In genomic region chr6:16145038-16145437, GRCh38 we compare ENCODE assay signal across 20 cellular contexts. TPM values are rescaled to one million over a fixed set of nuclear protein-coding genes. Genes with fewer than 3 reads are reported as not detected.
A peak's percentile ranks its signal among the peaks of the same experiment; 100 is the strongest.
DNase-seq lines count a peak whose midpoint lies in the region; ATAC-seq, FAIRE-seq and TF ChIP-seq lines count a peak whose summit lies in the region.
"Had no signal": no experiment of that assay in that cellular context is flagged by ENCODE, and none has a peak within 500 bp of the region (broad histone marks: within the 10 kb centered on the region; RNA-seq: fewer than 3 reads in every experiment).

No MANE protein-coding gene starts in this region.

- TF ChIP-seq RAD21 in K562 (CRISPR knock-in tag; conservative IDR thresholded peaks at IDR 0.05 in 1 of 2, IDR thresholded peaks at IDR 0.05 in 1 of 2), result no peak

- H2AFZ ChIP-seq in K562 (ENCODE audit: low read depth, low read length), result no peak overlapping the region

- in situ Hi-C loops in K562 (cut with MboI), result no loop called here

- no peak for FAIRE-seq in K562 (lab: Jason Lieb, UNC)
- FAIRE-seq: A549, D721Med, G401.6, GM19239, HTR-8/SVneo had no signal

- 97% methylated on average over 13 of the region's 13 CpGs for WGBS in K562 (ENCODE audit: insufficient coverage, low coverage, missing lambda C conversion rate)
- 69 to 73% (median 73%) methylated on average over 13 of the region's 13 CpGs for WGBS in psoas muscle, 3 donors

- H3K4me3 Mint-ChIP-seq in activated T-helper 1 cell treated with anti-CD3 and anti-CD28 coated beads, Interleukin-12 subunit alpha, Interleukin-12 subunit beta, Interleukin-2, Interleukin-4 antibody, amounts not matched to agents 30 ng/mL and 10 ng/mL and 1 ng/mL, durations not matched to agents 14 hours and 24 hours and 36 hours, result no peak overlapping the region
- H3K4me3 Mint-ChIP-seq: CD8-positive, alpha-beta T cell; H9 had no signal

- peaks cover 100% of the 10 kb centered on the region for H3K36me3 ChIP-seq in SK-N-MC (ENCODE audit: insufficient read depth, low read length)
- H3K36me3 ChIP-seq in K562 (ENCODE audit: control insufficient read depth, insufficient read depth, low read length), result peaks cover 100% of the 10 kb centered on the region
- peaks cover 5 to 77% of the 10 kb centered on the region in 2 donors for H3K36me3 ChIP-seq in psoas muscle (ENCODE audit: insufficient read depth in 1 of 2, low read depth in 1 of 2)

- H3K4me3 ChIP-seq in SK-N-MC (no peak overlapping the region), K562 (no peak overlapping the region), psoas muscle (no peak overlapping the region)
- H3K4me3 ChIP-seq: A549 had no signal

- POLR2A ChIA-PET in K562 (lab: Yijun Ruan, JAX), result interaction anchor here (0.8 to 16.6 kb wide), 5 partner anchors 8 to 18 kb away, joined by 3 to 168 read pairs (median 10); no protein-coding TSS in a partner anchor

- no peaks in the 10 kb centered on the region for H3K27me3 Mint-ChIP-seq in activated T-helper 1 cell treated with anti-CD3 and anti-CD28 coated beads, Interleukin-12 subunit alpha, Interleukin-12 subunit beta, Interleukin-2, Interleukin-4 antibody, amounts not matched to agents 30 ng/mL and 10 ng/mL and 1 ng/mL, durations not matched to agents 14 hours and 24 hours and 36 hours (ENCODE audit: insufficient read depth)

- H3K4me1 ChIP-seq in K562 (replicated peaks in 1 of 2; ENCODE audit: control insufficient read depth in 2 of 2, insufficient read depth in 2 of 2, low read length in 2 of 2) (peaks cover 0 to 3% of the 10 kb centered on the region in 2 experiments; a peak in 1 of 5 replicates), psoas muscle (peaks cover 56% of the 10 kb centered on the region)
- H3K4me1 ChIP-seq: BE2C had no signal

- peaks cover 7% of the 10 kb centered on the region for H3K9me1 ChIP-seq in K562 (ENCODE audit: control insufficient read depth, insufficient read depth, low read length)

- no peak overlapping the region for H3K27ac Mint-ChIP-seq in activated T-helper 1 cell treated with anti-CD3 and anti-CD28 coated beads, Interleukin-12 subunit alpha, Interleukin-12 subunit beta, Interleukin-2, Interleukin-4 antibody, amounts not matched to agents 30 ng/mL and 10 ng/mL and 1 ng/mL, durations not matched to agents 14 hours and 24 hours and 36 hours
- H3K27ac Mint-ChIP-seq: CD8-positive, alpha-beta T cell; H9 had no signal

- BruUV-seq in K562 (replicated peaks; lab: Mats Ljungman, UMichigan), result no TSS peak

- no peak for TF ChIP-seq CTCF in K562 (IDR thresholded peaks at IDR 0.05 in 2 of 3, conservative IDR thresholded peaks at IDR 0.05 in 1 of 3; ENCODE audit: insufficient read depth in 2 of 3, low read depth in 1 of 3, low read length in 3 of 3)
- TF ChIP-seq CTCF in psoas muscle (IDR thresholded peaks at IDR 0.05), result no peak

- peaks cover 83% of the 10 kb centered on the region for H3K79me2 ChIP-seq in K562 (ENCODE audit: control insufficient read depth, insufficient read depth, low read length)

- peaks cover 72% of the 10 kb centered on the region for H3K36me3 Mint-ChIP-seq in activated T-helper 1 cell treated with anti-CD3 and anti-CD28 coated beads, Interleukin-12 subunit alpha, Interleukin-12 subunit beta, Interleukin-2, Interleukin-4 antibody, amounts not matched to agents 30 ng/mL and 10 ng/mL and 1 ng/mL, durations not matched to agents 14 hours and 24 hours and 36 hours (ENCODE audit: low read depth)

- peaks cover 16% of the 10 kb centered on the region for H3K4me1 Mint-ChIP-seq in activated T-helper 1 cell treated with anti-CD3 and anti-CD28 coated beads, Interleukin-12 subunit alpha, Interleukin-12 subunit beta, Interleukin-2, Interleukin-4 antibody, amounts not matched to agents 30 ng/mL and 10 ng/mL and 1 ng/mL, durations not matched to agents 14 hours and 24 hours and 36 hours (ENCODE audit: low read depth)

- TF ChIP-seq POLR2A in K562 (conservative IDR thresholded peaks at IDR 0.05), result peak; percentile 47; the same call in 1 of the 2 replicates

- TF ChIP-seq EP300 in K562 (IDR thresholded peaks at IDR 0.05; ENCODE audit: low read length), result no peak

- peaks cover 4% of the 10 kb centered on the region for H3K9me3 Mint-ChIP-seq in activated T-helper 1 cell treated with anti-CD3 and anti-CD28 coated beads, Interleukin-12 subunit alpha, Interleukin-12 subunit beta, Interleukin-2, Interleukin-4 antibody, amounts not matched to agents 30 ng/mL and 10 ng/mL and 1 ng/mL, durations not matched to agents 14 hours and 24 hours and 36 hours
- H3K9me3 Mint-ChIP-seq: CD8-positive, alpha-beta T cell had no signal

- intact Hi-C loops in K562 (cut with micrococcal nuclease), result no loop called here
- intact Hi-C loops in psoas muscle (cut with DNase I), result no loop called here
- intact Hi-C loops in activated T-helper 1 cell treated with anti-CD3 and anti-CD28 coated beads, Interleukin-12 subunit alpha, Interleukin-12 subunit beta, Interleukin-2, Interleukin-4 antibody, amounts not matched to agents 30 ng/mL and 10 ng/mL and 1 ng/mL, durations not matched to agents 14 hours and 24 hours and 36 hours (cut with micrococcal nuclease), result no loop called here

- no peaks in the 10 kb centered on the region for H3K9me3 ChIP-seq in SK-N-MC (ENCODE audit: low read depth, low read length)
- H3K9me3 ChIP-seq in K562 (replicated peaks; ENCODE audit: control insufficient read depth, insufficient read depth, low read depth, low read length), result no peaks in the 10 kb centered on the region
- H3K9me3 ChIP-seq in psoas muscle, result no peaks in the 10 kb centered on the region
- H3K9me3 ChIP-seq: A549, BE2C had no signal

- H3K27ac ChIP-seq in SK-N-MC (peak overlapping the region; percentile 34; the same call in 1 of the 2 replicates), K562 (ENCODE audit: extremely low read depth, low read depth, low read length) (no peak overlapping the region), psoas muscle (peak overlapping the region; percentile 44)
- H3K27ac ChIP-seq: A549, C4-2B had no signal

- H3K4me2 ChIP-seq in K562 (ENCODE audit: insufficient read depth, low read length), result no peak overlapping the region
- H3K4me2 ChIP-seq: A549 had no signal

- no peak for ATAC-seq in K562
- no peak for ATAC-seq in psoas muscle
- no peak for ATAC-seq in HG03342 (IDR thresholded peaks at IDR 0.05; ENCODE audit: unreplicated experiment)
- ATAC-seq: A549; CD8-positive, alpha-beta T cell had no signal

- H3K9ac ChIP-seq in SK-N-MC (ENCODE audit: insufficient read length), result no peak overlapping the region
- H3K9ac ChIP-seq in K562 (ENCODE audit: insufficient read depth in 1 of 2, low read depth in 2 of 2, low read length in 2 of 2), result no peak overlapping the region; a peak in 1 of 4 replicates

- CTCF ChIA-PET in K562 (lab: Yijun Ruan, JAX; ENCODE audit: low intra/inter-chr PET ratio), result no interaction called here

- DNase-seq in SK-N-MC (ENCODE audit: low read depth, low spot score) (no peak), K562 (ENCODE audit: extremely low read depth in 1 of 4, low spot score in 3 of 4) (no peak), psoas muscle (no peak), NK-92 (lab: John Stamatoyannopoulos, UW; ENCODE audit: unreplicated experiment) (no peak)
- no peak for DNase-seq in activated T-helper 1 cell treated with anti-CD3 and anti-CD28 coated beads, Interleukin-12 subunit alpha, Interleukin-12 subunit beta, Interleukin-2, Interleukin-4 antibody, amounts not matched to agents 30 ng/mL and 10 ng/mL and 1 ng/mL, durations not matched to agents 14 hours and 24 hours and 36 hours (ENCODE audit: low spot score)
- DNase-seq: BE2C; CD8-positive, alpha-beta T cell; COR-L47; DMS153; DMS79 treated with DMSO at 0.1 percent for 48 hours; EL; GOT3; H9 had no signal

- peaks cover 43% of the 10 kb centered on the region for H4K20me1 ChIP-seq in K562 (replicated peaks; ENCODE audit: control insufficient read depth, insufficient read depth, low read length)

- H3K27me3 ChIP-seq in K562 (ENCODE audit: control insufficient read depth in 2 of 2, insufficient read depth in 2 of 2, low read length in 2 of 2), result no peaks in the 10 kb centered on the region
- H3K27me3 ChIP-seq in psoas muscle (ENCODE audit: insufficient read depth in 3 of 3, low read length in 2 of 3), result no peaks in the 10 kb centered on the region
- H3K27me3 ChIP-seq: BE2C had no signal

TF ChIP-seq in K562, 482 proteins besides CTCF, POLR2A, EP300 and RAD21 (continues in another document):
- TF ChIP-seq THRAP3 (IDR thresholded peaks at IDR 0.05; ENCODE audit: borderline replicate concordance), result peak; percentile 69; the same call in 1 of the 2 replicates

RNA-seq across cellular contexts. Expression of gene MYLIP, which starts 16.2 kb away (rescaled TPM):
- total RNA-seq in K562 (2011; cell fraction: chromatin; rRNA removed; ENCODE audit: low replicate concordance), result 54.7 and 71.0 TPM in 2 replicates
- total RNA-seq in K562 (2011; cell fraction: nucleolus; rRNA removed), result 35.4 TPM in 2 replicates
- 46.5 and 66.0 TPM in 2 replicates for total RNA-seq in K562 (2011; cell fraction: nucleoplasm; rRNA removed)
- 31.1 and 31.5 TPM in 2 replicates for total RNA-seq in K562 (2014; rRNA removed)
- 27.2 and 29.2 TPM in 2 replicates for total RNA-seq in K562 (2014; rRNA removed; fragmentation: Illumina TruSeq; extraction: Trizol)
- total RNA-seq in K562 (2015; rRNA removed; fragmentation: Illumina TruSeq; extraction: Trizol), result 37.8 and 43.5 TPM in 2 replicates
- 32.5 and 34.4 TPM in 2 replicates for total RNA-seq in K562 (2021)
- polyA plus RNA-seq in K562 (2011; rRNA removed), result 41.9 and 46.1 TPM in 2 replicates
- 21.3 and 30.8 TPM in 2 replicates for polyA plus RNA-seq in K562 (2011; cell fraction: cytosol; rRNA removed)
- polyA plus RNA-seq in K562 (2011; cell fraction: nucleus; rRNA removed), result 66.4 and 72.9 TPM in 2 replicates
- 31.8 and 37.9 TPM in 2 replicates for polyA plus RNA-seq in K562 (2012)
- 27.1 and 29.8 TPM in 2 replicates for polyA plus RNA-seq in K562 (2014; fragmentation: Illumina TruSeq; extraction: Trizol)
- 10 to 100 TPM; 10.8 to 12.9 TPM for polyA plus RNA-seq in K562 (2014; fragmentation: Nextera tagmentation; extraction: Ambion mirVana)
- polyA plus RNA-seq in K562 (2014; rRNA removed), result 33.4 and 37.1 TPM in 2 replicates
- polyA minus RNA-seq in K562 (2011; rRNA and poly(A)+ RNA removed), result 49.0 and 49.4 TPM in 2 replicates
- 22.9 and 24.3 TPM in 2 replicates for polyA minus RNA-seq in K562 (2011; cell fraction: cytosol; rRNA and poly(A)+ RNA removed)
- 36.1 and 55.1 TPM in 2 replicates for polyA minus RNA-seq in K562 (2011; cell fraction: nucleus; rRNA and poly(A)+ RNA removed)
- total RNA-seq in psoas muscle, result 10 to 100 TPM in 3 of 4 donors, 1 to 10 TPM in 1; 7.9 to 23.4 (median 14.7) TPM
- polyA plus RNA-seq in psoas muscle, result 10 to 100 TPM in 2 of 3 donors, 1 to 10 TPM in 1; 3.9 to 21.1 (median 15.4) TPM
- 20.7 and 21.9 TPM in 2 replicates for total RNA-seq in activated T-helper 1 cell treated with anti-CD3 and anti-CD28 coated beads, Interleukin-12 subunit alpha, Interleukin-12 subunit beta, Interleukin-2, Interleukin-4 antibody, amounts not matched to agents 30 ng/mL and 10 ng/mL and 1 ng/mL, durations not matched to agents 14 hours and 24 hours and 36 hours
